In genomic region chr1:181105134-181106021, GRCh38 we compare ENCODE assay signal across 8 cellular contexts. TPM values are rescaled to one million over a fixed set of nuclear protein-coding genes. Genes with fewer than 3 reads are reported as not detected.
A peak's percentile ranks its signal among the peaks of the same experiment; 100 is the strongest.
DNase-seq lines count a peak whose midpoint lies in the region; ATAC-seq and TF ChIP-seq lines count a peak whose summit lies in the region.

No MANE protein-coding gene starts in this region.

- H3K9me3 ChIP-seq in duodenal mucosa (ENCODE audit: control insufficient read depth in 1 of 2, low read length in 2 of 2) (no peaks in the 10 kb centered on the region), lower lobe of right lung (no peaks in the 10 kb centered on the region)

- H3K4me3 ChIP-seq in duodenal mucosa (ENCODE audit: low read depth in 1 of 2, low read length in 2 of 2) (peak overlapping the region; percentile 70 to 71), lower lobe of right lung (peak overlapping the region; percentile 72)

- intact Hi-C loops in lower lobe of right lung (cut with DNase I), result no loop called here

- H3K4me1 Mint-ChIP-seq in activated CD4-positive, alpha-beta memory T cell treated with anti-CD3 and anti-CD28 coated beads, Interleukin-2, amount 10 ng/mL, durations not matched to agents 7 days and 5 days, result peaks cover 69% of the 10 kb centered on the region

- H3K36me3 ChIP-seq in duodenal mucosa (ENCODE audit: control insufficient read depth in 1 of 2, insufficient read depth in 2 of 2, low read length in 2 of 2) (no peaks in the 10 kb centered on the region), lower lobe of right lung (no peaks in the 10 kb centered on the region)

- POLR2A ChIA-PET in activated CD4-positive, alpha-beta memory T cell treated with anti-CD3 and anti-CD28 coated beads, Interleukin-2, amount 10 ng/mL, durations not matched to agents 7 days and 5 days (lab: Charles Lee), result interaction anchor here (0.6 to 13.2 kb wide), 24 partner anchors 10 to 602 kb away, joined by 3 to 374 read pairs (median 5); partner anchors contain the start of genes IER5, MR1 and STX6

- peak; percentile 27 to 95 (median 81) for DNase-seq in C1 segment of cervical spinal cord (lab: John Stamatoyannopoulos, UW)
- peak; percentile 97 for DNase-seq in NCI-H82 (lab: John Stamatoyannopoulos, UW)
- peak; percentile 94 for DNase-seq in activated CD4-positive, alpha-beta memory T cell treated with anti-CD3 and anti-CD28 coated beads, Interleukin-2, amount 10 ng/mL, durations not matched to agents 7 days and 5 days
- DNase-seq in lower lobe of right lung, result peak; percentile 97
- DNase-seq in stimulated activated CD4-positive, alpha-beta T cell treated with anti-CD3 and anti-CD28 coated beads, TNF-alpha, amount 100 ng/mL, for 1 hour (ENCODE audit: low read depth in 3 of 3, low spot score in 1 of 3), result peak; percentile 83 to 91 (median 88)

- peak overlapping the region; percentile 76 to 78 for H3K9ac ChIP-seq in duodenal mucosa (ENCODE audit: low read depth in 1 of 2, low read length in 2 of 2)

- H3K36me3 Mint-ChIP-seq in activated CD4-positive, alpha-beta memory T cell treated with anti-CD3 and anti-CD28 coated beads, Interleukin-2, amount 10 ng/mL, durations not matched to agents 7 days and 5 days (ENCODE audit: low read depth), result no peaks in the 10 kb centered on the region

- peak overlapping the region; percentile 78 for H3K4me3 Mint-ChIP-seq in activated CD4-positive, alpha-beta memory T cell treated with anti-CD3 and anti-CD28 coated beads, Interleukin-2, amount 10 ng/mL, durations not matched to agents 7 days and 5 days

- TF ChIP-seq CTCF in lower lobe of right lung (IDR thresholded peaks at IDR 0.05), result no peak

- H3K27ac ChIP-seq in duodenal mucosa (ENCODE audit: low read depth, low read length) (peak overlapping the region; percentile 63), lower lobe of right lung (peak overlapping the region; percentile 87)

- H3K27ac Mint-ChIP-seq in activated CD4-positive, alpha-beta memory T cell treated with anti-CD3 and anti-CD28 coated beads, Interleukin-2, amount 10 ng/mL, durations not matched to agents 7 days and 5 days, result peak overlapping the region; percentile 51

- H3K9me3 Mint-ChIP-seq in activated CD4-positive, alpha-beta memory T cell treated with anti-CD3 and anti-CD28 coated beads, Interleukin-2, amount 10 ng/mL, durations not matched to agents 7 days and 5 days, result no peaks in the 10 kb centered on the region

- H3K4me1 ChIP-seq in duodenal mucosa (ENCODE audit: control insufficient read depth in 1 of 2, insufficient read depth in 2 of 2, low read length in 2 of 2), result peaks cover 11 to 32% of the 10 kb centered on the region in 2 donors
- H3K4me1 ChIP-seq in lower lobe of right lung, result peaks cover 48% of the 10 kb centered on the region

- no peaks in the 10 kb centered on the region for H3K27me3 ChIP-seq in duodenal mucosa (ENCODE audit: control insufficient read depth in 1 of 2, insufficient read depth in 2 of 2, low read length in 2 of 2)
- no peaks in the 10 kb centered on the region for H3K27me3 ChIP-seq in lower lobe of right lung (ENCODE audit: low read depth)

- peak; percentile 68 for ATAC-seq in GM19395 (IDR thresholded peaks at IDR 0.05; ENCODE audit: unreplicated experiment)
- peak; percentile 76 for ATAC-seq in HG03521 (IDR thresholded peaks at IDR 0.05; ENCODE audit: unreplicated experiment)
- ATAC-seq in lower lobe of right lung, result peak; percentile 97

- CTCF ChIA-PET in activated CD4-positive, alpha-beta memory T cell treated with anti-CD3 and anti-CD28 coated beads, Interleukin-2, amount 10 ng/mL, durations not matched to agents 7 days and 5 days (lab: Charles Lee), result interaction anchor here (0.8 to 6.3 kb wide), 14 partner anchors 9 to 83 kb away, joined by 3 to 60 read pairs (median 4); partner anchors contain the start of gene MR1

- peaks cover 35% of the 10 kb centered on the region for H3K27me3 Mint-ChIP-seq in activated CD4-positive, alpha-beta memory T cell treated with anti-CD3 and anti-CD28 coated beads, Interleukin-2, amount 10 ng/mL, durations not matched to agents 7 days and 5 days

RNA-seq across cellular contexts. Expression of gene IER5, which starts 16.9 kb away (rescaled TPM):
- 10 to 100 TPM; 41.6 to 43.9 TPM for total RNA-seq in activated CD4-positive, alpha-beta memory T cell treated with anti-CD3 and anti-CD28 coated beads, Interleukin-2, amount 10 ng/mL, durations not matched to agents 7 days and 5 days
- 33.2 TPM for total RNA-seq in lower lobe of right lung

Comparison
In these comparisons a context has a peak if more than half of its experiments do, and no peak if none do; other contexts are left out.
1. Peak in every context shown above with its lines: DNase-seq, ATAC-seq, H3K4me3 ChIP-seq and H3K27ac ChIP-seq.